ENCODE assay signal across 1 cellular context in genomic region chr12:103924761-103925641, GRCh38.
TF ChIP-seq lines count a peak whose summit lies in the region.

No MANE protein-coding gene starts in this region.

TF ChIP-seq in GM12878, 131 proteins besides CTCF, POLR2A, EP300 and RAD21 (continued from another document and continues in another):
- TF ChIP-seq ZBTB40 (IDR thresholded peaks at IDR 0.05; ENCODE audit: borderline replicate concordance) (no peak), E4F1 (IDR thresholded peaks at IDR 0.05; ENCODE audit: borderline replicate concordance, partially characterized antibody) (no peak), POLR2AphosphoS2 (IDR thresholded peaks at IDR 0.05; ENCODE audit: low read depth, low read length) (no peak), NKRF (conservative IDR thresholded peaks at IDR 0.05) (no peak), RAD51 (IDR thresholded peaks at IDR 0.05) (0 out of 2 replicates have a peak, but pooled peaks have one; percentile 22), RELB (IDR thresholded peaks at IDR 0.05; ENCODE audit: low read depth) (peak; percentile 90), BCL3 (IDR thresholded peaks at IDR 0.05; ENCODE audit: borderline replicate concordance, insufficient read depth, low read depth, low read length, poor library complexity, severe bottlenecking) (no peak), IRF4 (IDR thresholded peaks at IDR 0.05; ENCODE audit: low read depth, low read length) (peak; percentile 98), NR2C2 (IDR thresholded peaks at IDR 0.05; ENCODE audit: borderline replicate concordance, control insufficient read depth, insufficient read length, low read depth) (no peak), SREBF1 (IDR thresholded peaks at IDR 0.05; ENCODE audit: low read length) (no peak), ESRRA (IDR thresholded peaks at IDR 0.05; ENCODE audit: low read length) (no peak), FOS (IDR thresholded peaks at IDR 0.05; ENCODE audit: borderline replicate concordance, extremely low read depth, insufficient read length) (no peak), RELA (IDR thresholded peaks at IDR 0.05; ENCODE audit: borderline replicate concordance, partially characterized antibody) (peak; percentile 11), SKIL (IDR thresholded peaks at IDR 0.05; ENCODE audit: low read depth, poor library complexity, severe bottlenecking) (peak; percentile 77), CHD1 (IDR thresholded peaks at IDR 0.05; ENCODE audit: low read depth, low read length) (peak; percentile 49; the same call in 1 of the 2 replicates), ZNF592 (IDR thresholded peaks at IDR 0.05) (no peak), ZNF274 (IDR thresholded peaks at IDR 0.05; ENCODE audit: insufficient read depth, insufficient read length) (no peak), MXI1 (IDR thresholded peaks at IDR 0.05; ENCODE audit: low read depth, low read length) (peak; percentile 78; the same call in 1 of the 2 replicates), TARDBP (IDR thresholded peaks at IDR 0.05; ENCODE audit: borderline replicate concordance) (0 out of 2 replicates have a peak, but pooled peaks have one; percentile 48), CEBPB (IDR thresholded peaks at IDR 0.05; ENCODE audit: borderline replicate concordance in 1 of 2, low read depth in 2 of 2, low read length in 2 of 2) (0 out of 4 replicates have a peak, but pooled peaks of 1 of the 2 experiments have one; percentile 46), ZNF384 (IDR thresholded peaks at IDR 0.05; ENCODE audit: borderline replicate concordance, low read depth, low read length) (no peak), SMC3 (IDR thresholded peaks at IDR 0.05; ENCODE audit: borderline replicate concordance, low read length) (no peak), PAX8 (IDR thresholded peaks at IDR 0.05) (no peak), ELK1 (IDR thresholded peaks at IDR 0.05; ENCODE audit: low read depth, low read length) (no peak), NFIC (IDR thresholded peaks at IDR 0.05; ENCODE audit: low read depth, low read length) (peak; percentile 91; the same call in 1 of the 2 replicates), SUZ12 (IDR thresholded peaks at IDR 0.05; ENCODE audit: unreplicated experiment) (no peak), NBN (IDR thresholded peaks at IDR 0.05) (peak; percentile 61; the same call in 1 of the 2 replicates), SIX5 (IDR thresholded peaks at IDR 0.05; ENCODE audit: low read depth, low read length, severe bottlenecking) (no peak), TCF7 (IDR thresholded peaks at IDR 0.05; ENCODE audit: borderline replicate concordance) (peak; percentile 83; the same call in 1 of the 2 replicates)
